8 cellular contexts compared by ENCODE assay signal in the genomic region with DNA sequence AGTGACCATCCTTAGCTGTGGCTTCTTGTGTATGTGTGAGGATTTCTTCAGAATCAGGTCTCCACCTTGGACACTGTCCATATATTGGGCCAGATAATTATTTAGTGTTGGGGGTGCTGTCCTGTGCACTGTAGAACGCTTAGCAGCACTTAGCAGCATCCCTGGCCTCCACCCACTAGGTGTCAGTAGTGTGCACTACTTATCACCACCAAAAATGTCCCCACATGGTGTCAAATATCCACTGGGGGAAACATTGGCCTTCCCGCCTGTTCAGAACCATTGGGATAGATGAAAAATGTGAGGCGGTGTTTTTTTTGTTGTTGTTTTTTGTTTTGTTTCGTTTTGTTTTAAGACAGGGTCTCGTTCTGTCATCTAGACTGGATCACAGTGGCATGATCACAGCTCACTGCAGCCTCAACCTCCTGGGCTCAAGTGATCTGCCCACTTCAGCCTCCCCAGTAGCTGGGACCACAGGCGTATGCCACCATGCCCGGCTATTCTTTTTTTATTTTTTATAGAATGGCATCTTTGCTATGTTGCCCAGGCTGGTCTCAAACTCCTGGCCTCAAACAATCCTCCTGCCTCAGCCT.
DNase-seq lines count a peak whose midpoint lies in the region; ATAC-seq lines count a peak whose summit lies in the region.

No MANE protein-coding gene starts in this region.

- peak; percentile 57 for DNase-seq in A172 (ENCODE audit: low spot score)
- peak; percentile 44 to 46 for DNase-seq in SHP77 (lab: John Stamatoyannopoulos, UW)
- peak; percentile 33 for DNase-seq in germinal center (ENCODE audit: low spot score)
- no peak for DNase-seq in foreskin melanocyte
- DNase-seq in medulla oblongata (ENCODE audit: extremely low spot score) = no peak

- ATAC-seq in GM18858 (IDR thresholded peaks at IDR 0.05; ENCODE audit: unreplicated experiment) = peak; percentile 76
- peak; percentile 74 for ATAC-seq in HG02981 (IDR thresholded peaks at IDR 0.05; ENCODE audit: unreplicated experiment)
- ATAC-seq in HG02763 (IDR thresholded peaks at IDR 0.05; ENCODE audit: unreplicated experiment) = no peak

Comparison
In these comparisons a context has a peak if more than half of its experiments do, and no peak if none do; other contexts are left out.
1. DNase-seq: peak in A172 (single experiment), SHP77 (2 of 2) and germinal center (single experiment); none in foreskin melanocyte (single experiment) and medulla oblongata (single experiment).